Comparison of ENCODE assay signal across 24 cellular contexts in the genomic region with DNA sequence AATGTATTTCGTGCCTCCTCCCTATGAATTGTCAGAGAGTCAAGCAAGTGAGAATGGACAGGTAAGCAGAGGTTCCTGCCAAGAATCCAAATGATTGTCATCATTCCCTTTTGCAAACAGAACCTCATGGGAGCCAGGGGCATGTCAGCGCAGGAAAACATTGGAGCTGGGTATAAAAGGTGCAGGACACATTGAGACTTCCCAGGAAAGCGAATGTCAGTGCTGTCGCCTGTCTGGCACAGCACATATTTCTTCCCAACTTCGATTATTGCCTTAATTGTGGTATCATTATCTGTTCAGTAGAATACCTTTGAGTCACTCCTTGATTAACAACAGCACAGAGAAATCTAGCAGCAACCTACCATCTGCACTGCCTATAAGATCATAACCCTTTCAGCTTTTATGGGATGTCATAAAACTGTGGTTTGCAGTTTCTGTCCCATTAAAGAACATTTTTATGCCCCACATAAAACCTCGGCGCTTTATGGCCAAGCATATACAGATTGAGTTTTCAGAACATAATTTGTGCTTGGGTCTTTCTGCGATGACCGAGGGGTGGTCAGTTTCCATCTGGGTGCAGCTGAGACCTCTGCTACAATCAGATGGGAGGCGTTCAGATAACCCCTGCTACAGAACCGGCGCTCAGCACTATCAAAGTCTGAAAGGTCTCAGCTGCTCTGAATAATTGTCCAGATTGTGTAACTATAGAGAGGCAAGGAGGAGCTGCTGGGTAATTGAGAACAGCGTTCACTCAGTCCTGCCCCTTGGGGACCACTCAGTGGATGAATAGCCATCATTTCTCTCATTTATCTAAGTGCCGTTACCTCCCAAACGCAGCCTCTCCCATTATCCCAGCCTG. TPM values are rescaled to one million over a fixed set of nuclear protein-coding genes. Genes with fewer than 3 reads are reported as not detected.
DNase-seq lines count a peak whose midpoint lies in the region; ATAC-seq and FAIRE-seq lines count a peak whose summit lies in the region.
"Had no signal": no experiment of that assay in that cellular context is flagged by ENCODE, and none has a peak within 500 bp of the region (broad histone marks: within the 10 kb centered on the region; RNA-seq: fewer than 3 reads in every experiment).

No MANE protein-coding gene starts in this region.

- peak in 2 of 3 experiments; percentile 54 to 88 for DNase-seq in NCI-H1417 (lab: John Stamatoyannopoulos, UW)
- DNase-seq in NCI-H1417 treated with DMSO at 0.1 percent for 48 hours (lab: John Stamatoyannopoulos, UW), result no peak
- peak; percentile 87 for DNase-seq in NCI-H69 (lab: John Stamatoyannopoulos, UW)
- DNase-seq in left cardiac atrium, result no peak
- DNase-seq in small intestine, result peak; percentile 77
- no peak for DNase-seq in glomerular visceral epithelial cell (ENCODE audit: extremely low spot score)
- DNase-seq in activated CD4-positive, alpha-beta memory T cell treated with anti-CD3 and anti-CD28 coated beads for 36 hours, result no peak
- DNase-seq: 8988T; activated naive CD4-positive, alpha-beta T cell; activated T-cell treated with anti-CD3 and anti-CD28 coated beads, Interleukin-2, amount 50 U/mL, for 4 hours; CD4-positive, alpha-beta T cell; effector CD8-positive, alpha-beta T cell; foreskin melanocyte; KBM-7; lower lobe of right lung; NCI-H1694 treated with DMSO at 0.1 percent for 48 hours; T-cell had no signal

- no peak overlapping the region for H3K27ac ChIP-seq in small intestine (ENCODE audit: low read depth in 1 of 2, low read length in 1 of 2)
- H3K27ac ChIP-seq: lower lobe of right lung, neural progenitor cell had no signal

- ATAC-seq in left cardiac atrium (peak; percentile 59 to 67), HG03457 (IDR thresholded peaks at IDR 0.05; ENCODE audit: unreplicated experiment) (no peak)
- ATAC-seq: activated T-cell treated with anti-CD3 and anti-CD28 coated beads, Interleukin-2, amount 50 U/mL, for 4 hours; GM23338; lower lobe of right lung; T-cell had no signal

- WGBS in small intestine, 3 donors, result 23 to 59% (median 45%) methylated on average over 15 of the region's 15 CpGs

- H3K4me3 Mint-ChIP-seq in activated CD4-positive, alpha-beta memory T cell treated with anti-CD3 and anti-CD28 coated beads for 36 hours, result no peak overlapping the region
- H3K4me3 Mint-ChIP-seq: activated T-cell treated with anti-CD3 and anti-CD28 coated beads, Interleukin-2, amount 50 U/mL, for 4 hours; brain; CD4-positive, alpha-beta T cell; GM23338; neural progenitor cell; T-cell; type B pancreatic cell had no signal

- intact Hi-C loops in left cardiac atrium (cut with DNase I), result loop anchor here in 1 of 2 donors (10.0 kb wide), 1 partner anchor 224 kb away; the partner anchor contains the start of gene RARS1
- intact Hi-C loops in activated CD4-positive, alpha-beta memory T cell treated with anti-CD3 and anti-CD28 coated beads for 36 hours (cut with micrococcal nuclease), result no loop called here

- H3K27me3 Mint-ChIP-seq in activated CD4-positive, alpha-beta memory T cell treated with anti-CD3 and anti-CD28 coated beads for 36 hours, result peaks cover 3% of the 10 kb centered on the region
- H3K27me3 Mint-ChIP-seq: brain; CD4-positive, alpha-beta T cell; type B pancreatic cell had no signal

- POLR2A ChIA-PET in activated CD4-positive, alpha-beta memory T cell treated with anti-CD3 and anti-CD28 coated beads for 36 hours (lab: Charles Lee), result no interaction called here

- H3K4me1 ChIP-seq in small intestine (ENCODE audit: control insufficient read depth in 2 of 2, insufficient read depth in 1 of 2, low read depth in 1 of 2, low read length in 1 of 2), result no peaks in the 10 kb centered on the region
- H3K4me1 ChIP-seq: lower lobe of right lung had no signal

- no peaks in the 10 kb centered on the region for H3K4me1 Mint-ChIP-seq in activated CD4-positive, alpha-beta memory T cell treated with anti-CD3 and anti-CD28 coated beads for 36 hours (ENCODE audit: low read depth)
- H3K4me1 Mint-ChIP-seq: GM23338, neural progenitor cell, T-cell had no signal

- FAIRE-seq in small intestine (lab: Jason Lieb, UNC), result no peak
- FAIRE-seq: GM18507, islet of Langerhans had no signal

- no peaks in the 10 kb centered on the region for H3K36me3 Mint-ChIP-seq in activated CD4-positive, alpha-beta memory T cell treated with anti-CD3 and anti-CD28 coated beads for 36 hours
- H3K36me3 Mint-ChIP-seq: T-cell had no signal

- no peaks in the 10 kb centered on the region for H3K27me3 ChIP-seq in small intestine (ENCODE audit: control insufficient read depth in 2 of 2, insufficient read depth in 2 of 2, low read length in 2 of 2)
- H3K27me3 ChIP-seq: neural progenitor cell had no signal

- no peak overlapping the region for H3K27ac Mint-ChIP-seq in activated CD4-positive, alpha-beta memory T cell treated with anti-CD3 and anti-CD28 coated beads for 36 hours
- H3K27ac Mint-ChIP-seq: CD4-positive, alpha-beta T cell; GM23338; neural progenitor cell; T-cell; type B pancreatic cell had no signal

- H3K9me3 Mint-ChIP-seq in activated CD4-positive, alpha-beta memory T cell treated with anti-CD3 and anti-CD28 coated beads for 36 hours, result no peaks in the 10 kb centered on the region
- H3K9me3 Mint-ChIP-seq: activated T-cell treated with anti-CD3 and anti-CD28 coated beads, Interleukin-2, amount 50 U/mL, for 4 hours; CD4-positive, alpha-beta T cell; GM23338; neural progenitor cell; T-cell; type B pancreatic cell had no signal

- H3K4me3 ChIP-seq in small intestine (ENCODE audit: low read depth in 1 of 2, low read length in 2 of 2), result no peak overlapping the region
- H3K4me3 ChIP-seq: GM23338, lower lobe of right lung, neural progenitor cell had no signal

- no peaks in the 10 kb centered on the region for H3K36me3 ChIP-seq in small intestine (ENCODE audit: control insufficient read depth in 2 of 2, insufficient read depth in 2 of 2, low read length in 2 of 2)
- H3K36me3 ChIP-seq: lower lobe of right lung, neural progenitor cell had no signal

- CTCF ChIA-PET in activated CD4-positive, alpha-beta memory T cell treated with anti-CD3 and anti-CD28 coated beads for 36 hours (lab: Charles Lee), result no interaction called here

- no peaks in the 10 kb centered on the region for H3K9me3 ChIP-seq in small intestine (ENCODE audit: control insufficient read depth, low read depth)
- H3K9me3 ChIP-seq: lower lobe of right lung had no signal

RNA-seq across cellular contexts. Expression of gene WWC1, which starts 30.9 kb away (rescaled TPM):
- total RNA-seq in left cardiac atrium, result 1 to 10 TPM; 3.4 to 6.2 TPM
- 10 to 100 TPM; 22.8 to 65.1 (median 49.6) TPM for polyA plus RNA-seq in small intestine
- 1 to 10 TPM in 1 of 2 experiments, under 1 TPM in 1; 0.82 to 1.3 TPM for total RNA-seq in activated CD4-positive, alpha-beta memory T cell treated with anti-CD3 and anti-CD28 coated beads for 36 hours

Comparison
In these comparisons a context has a peak if more than half of its experiments do, and no peak if none do; other contexts are left out.
1. DNase-seq: peak in NCI-H1417 (2 of 3), NCI-H69 (single experiment) and small intestine (single experiment); none in NCI-H1417 treated with DMSO at 0.1 percent for 48 hours (single experiment), left cardiac atrium (single experiment), glomerular visceral epithelial cell (single experiment) and activated CD4-positive, alpha-beta memory T cell treated with anti-CD3 and anti-CD28 coated beads for 36 hours (single experiment).